8 cellular contexts compared by ENCODE assay signal in the genomic region with DNA sequence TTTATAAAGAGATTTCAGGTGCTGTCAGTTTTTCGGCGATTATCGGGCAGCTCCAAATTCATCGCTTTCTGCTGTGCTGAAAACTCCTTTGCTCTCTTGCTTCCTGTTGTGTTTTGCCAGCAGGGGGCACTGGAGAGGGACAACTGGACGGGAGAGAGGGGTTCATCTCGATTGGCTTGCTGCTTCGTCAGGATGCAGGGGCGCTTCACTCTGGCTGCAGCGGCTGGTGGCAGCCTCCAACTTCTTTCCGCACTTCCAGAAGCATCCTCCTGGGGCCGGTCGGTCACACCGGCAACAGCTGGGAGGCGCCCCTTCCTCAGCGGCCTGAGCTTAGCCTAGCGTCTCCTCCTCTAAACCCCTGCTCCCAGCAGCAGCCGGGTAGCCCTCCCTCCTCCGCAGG. TPM values are rescaled to one million over a fixed set of nuclear protein-coding genes. Genes with fewer than 3 reads are reported as not detected.
DNase-seq lines count a peak whose midpoint lies in the region; ATAC-seq and TF ChIP-seq lines count a peak whose summit lies in the region.

No MANE protein-coding gene starts in this region.

- intact Hi-C loops in CD8-positive, alpha-beta T cell (cut with DNase I, micrococcal nuclease) = loop anchor here (1.0 to 10.0 kb wide), 4 partner anchors 37 to 1107 kb away; no protein-coding TSS in a partner anchor

- H3K4me1 ChIP-seq in CD8-positive, alpha-beta T cell (ENCODE audit: insufficient read depth, low read length) = peaks cover 19% of the 10 kb centered on the region

- no peak overlapping the region for H3K27ac ChIP-seq in CD8-positive, alpha-beta T cell (ENCODE audit: low read depth, low read length)

- H3K27ac Mint-ChIP-seq in CD8-positive, alpha-beta T cell = peak overlapping the region; percentile 60
- peak overlapping the region in 1 of 2 donors; percentile 17 for H3K27ac Mint-ChIP-seq in natural killer cell treated with Interleukin-12 subunit alpha and Interleukin-12 subunit beta and Interleukin-15 and Interleukin-18, amount 100 ng/mL, for 72 hours

- peak; percentile 38 to 80 (median 65) for DNase-seq in CD8-positive, alpha-beta T cell
- DNase-seq in activated CD8-positive, alpha-beta memory T cell treated with anti-CD3 and anti-CD28 coated beads, Interleukin-2, amount 50 U/mL, for 1 hour (ENCODE audit: extremely low read depth) = peak; percentile 50
- DNase-seq in erythroblast (lab: John Stamatoyannopoulos, UW) (peak; percentile 52 to 63), SKM-1 treated with dmso at 0.1 percent for 144 hours (lab: John Stamatoyannopoulos, UW; ENCODE audit: unreplicated experiment) (no peak), GF-D8 (lab: John Stamatoyannopoulos, UW) (no peak)
- peak; percentile 80 for DNase-seq in natural killer cell treated with Interleukin-12 subunit alpha and Interleukin-12 subunit beta and Interleukin-15 and Interleukin-18, amount 100 ng/mL, for 72 hours (ENCODE audit: low spot score)
- DNase-seq in stimulated activated CD8-positive, alpha-beta memory T cell treated with anti-CD3 and anti-CD28 coated beads, Interleukin-7, amount 100 ng/mL, for 48 hours (ENCODE audit: extremely low read depth in 1 of 2, low read depth in 1 of 2) = peak; percentile 38 to 53

- no peaks in the 10 kb centered on the region for H3K36me3 ChIP-seq in CD8-positive, alpha-beta T cell (ENCODE audit: insufficient read depth, low read length)

- H3K4me3 Mint-ChIP-seq in CD8-positive, alpha-beta T cell = peak overlapping the region; percentile 76
- H3K4me3 Mint-ChIP-seq in natural killer cell treated with Interleukin-12 subunit alpha and Interleukin-12 subunit beta and Interleukin-15 and Interleukin-18, amount 100 ng/mL, for 72 hours = peak overlapping the region; percentile 61

- no peak for TF ChIP-seq EP300 in Ishikawa (IDR thresholded peaks at IDR 0.05; ENCODE audit: borderline replicate concordance)

- no peaks in the 10 kb centered on the region for H3K27me3 ChIP-seq in CD8-positive, alpha-beta T cell (ENCODE audit: insufficient read depth, low read length)

- CTCF ChIA-PET in CD8-positive, alpha-beta T cell (lab: Charles Lee) = interaction anchor here (0.8 to 2.8 kb wide), 16 partner anchors 9 to 255 kb away, joined by 3 to 16 read pairs (median 4); partner anchors contain the start of gene MSL3

- peaks cover 19% of the 10 kb centered on the region for H3K4me1 Mint-ChIP-seq in CD8-positive, alpha-beta T cell (ENCODE audit: low read depth)
- H3K4me1 Mint-ChIP-seq in natural killer cell treated with Interleukin-12 subunit alpha and Interleukin-12 subunit beta and Interleukin-15 and Interleukin-18, amount 100 ng/mL, for 72 hours (ENCODE audit: low read depth in 2 of 2) = peaks cover 4 to 9% of the 10 kb centered on the region in 2 donors

- ATAC-seq in CD8-positive, alpha-beta T cell = peak; percentile 79
- peak; percentile 52 to 71 for ATAC-seq in natural killer cell treated with Interleukin-12 subunit alpha and Interleukin-12 subunit beta and Interleukin-15 and Interleukin-18, amount 100 ng/mL, for 72 hours

- TF ChIP-seq POLR2A in erythroblast (IDR thresholded peaks at IDR 0.05; ENCODE audit: low read length) = no peak

- H3K4me3 ChIP-seq in CD8-positive, alpha-beta T cell (ENCODE audit: low read depth, low read length) = peak overlapping the region; percentile 35

- no peaks in the 10 kb centered on the region for H3K9me3 ChIP-seq in CD8-positive, alpha-beta T cell (ENCODE audit: low read length)

- POLR2A ChIA-PET in CD8-positive, alpha-beta T cell (lab: Charles Lee) = no interaction called here

- no peaks in the 10 kb centered on the region for H3K9me3 Mint-ChIP-seq in CD8-positive, alpha-beta T cell
- H3K9me3 Mint-ChIP-seq in natural killer cell treated with Interleukin-12 subunit alpha and Interleukin-12 subunit beta and Interleukin-15 and Interleukin-18, amount 100 ng/mL, for 72 hours = no peaks in the 10 kb centered on the region

- peak; percentile 10; the same call in 1 of the 2 replicates for TF ChIP-seq RAD21 in Ishikawa (IDR thresholded peaks at IDR 0.05; ENCODE audit: low read depth)

- peak; percentile 46 for TF ChIP-seq CTCF in CD8-positive, alpha-beta T cell (IDR thresholded peaks at IDR 0.05)

- no peaks in the 10 kb centered on the region for H3K36me3 Mint-ChIP-seq in CD8-positive, alpha-beta T cell
- no peaks in the 10 kb centered on the region for H3K36me3 Mint-ChIP-seq in natural killer cell treated with Interleukin-12 subunit alpha and Interleukin-12 subunit beta and Interleukin-15 and Interleukin-18, amount 100 ng/mL, for 72 hours

- H3K27me3 Mint-ChIP-seq in CD8-positive, alpha-beta T cell (ENCODE audit: low read depth) = no peaks in the 10 kb centered on the region
- peaks cover 0 to 2% of the 10 kb centered on the region in 2 donors for H3K27me3 Mint-ChIP-seq in natural killer cell treated with Interleukin-12 subunit alpha and Interleukin-12 subunit beta and Interleukin-15 and Interleukin-18, amount 100 ng/mL, for 72 hours

TF ChIP-seq in Ishikawa, 13 proteins besides CTCF, POLR2A, EP300 and RAD21:
- TF ChIP-seq YY1 (IDR thresholded peaks at IDR 0.05; ENCODE audit: low read depth) (no peak), TCF12 (IDR thresholded peaks at IDR 0.05; ENCODE audit: low read depth) (no peak), CREB1 (IDR thresholded peaks at IDR 0.05; ENCODE audit: low read depth) (no peak), REST (IDR thresholded peaks at IDR 0.05; ENCODE audit: low read depth) (no peak), CEBPB (IDR thresholded peaks at IDR 0.05) (no peak), MAX (IDR thresholded peaks at IDR 0.05) (no peak), EGR1 (IDR thresholded peaks at IDR 0.05) (no peak), TEAD4 (IDR thresholded peaks at IDR 0.05) (no peak), ZBTB7A (IDR thresholded peaks at IDR 0.05; ENCODE audit: low read depth) (no peak), FOXM1 (IDR thresholded peaks at IDR 0.05; ENCODE audit: borderline replicate concordance, low read depth) (no peak), NFIC (IDR thresholded peaks at IDR 0.05) (no peak), TAF1 (IDR thresholded peaks at IDR 0.05; ENCODE audit: low read depth) (no peak)
- TF ChIP-seq, protein P1, sequence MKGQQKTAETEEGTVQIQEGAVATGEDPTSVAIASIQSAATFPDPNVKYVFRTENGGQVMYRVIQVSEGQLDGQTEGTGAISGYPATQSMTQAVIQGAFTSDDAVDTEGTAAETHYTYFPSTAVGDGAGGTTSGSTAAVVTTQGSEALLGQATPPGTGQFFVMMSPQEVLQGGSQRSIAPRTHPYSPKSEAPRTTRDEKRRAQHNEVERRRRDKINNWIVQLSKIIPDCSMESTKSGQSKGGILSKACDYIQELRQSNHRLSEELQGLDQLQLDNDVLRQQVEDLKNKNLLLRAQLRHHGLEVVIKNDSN (IDR thresholded peaks at IDR 0.05) = no peak

RNA-seq across cellular contexts. Expression of gene MSL3, which starts 29.5 kb away (rescaled TPM):
- total RNA-seq in CD8-positive, alpha-beta T cell = 100 to 1,000 TPM; 104 to 106 TPM
- total RNA-seq in natural killer cell treated with Interleukin-12 subunit alpha and Interleukin-12 subunit beta and Interleukin-15 and Interleukin-18, amount 100 ng/mL, for 72 hours = 10 to 100 TPM; 23.9 to 34.9 TPM

Comparison
In these comparisons a context has a peak if more than half of its experiments do, and no peak if none do; other contexts are left out.
1. DNase-seq: peak in CD8-positive, alpha-beta T cell (7 of 7), activated CD8-positive, alpha-beta memory T cell treated with anti-CD3 and anti-CD28 coated beads, Interleukin-2, amount 50 U/mL, for 1 hour (single experiment), erythroblast (2 of 2), natural killer cell treated with Interleukin-12 subunit alpha and Interleukin-12 subunit beta and Interleukin-15 and Interleukin-18, amount 100 ng/mL, for 72 hours (single experiment) and stimulated activated CD8-positive, alpha-beta memory T cell treated with anti-CD3 and anti-CD28 coated beads, Interleukin-7, amount 100 ng/mL, for 48 hours (2 of 2); none in SKM-1 treated with dmso at 0.1 percent for 144 hours (single experiment) and GF-D8 (single experiment).